8 cellular contexts compared by ENCODE assay signal in genomic region chr19:48746738-48747575, GRCh38. TPM values are rescaled to one million over a fixed set of nuclear protein-coding genes. Genes with fewer than 3 reads are reported as not detected.
DNase-seq lines count a peak whose midpoint lies in the region; ATAC-seq and TF ChIP-seq lines count a peak whose summit lies in the region.

IZUMO1 (minus strand) TSS chr19:48746909; CDS start chr19:48745859, 1,050 bp downstream.

- TF ChIP-seq CTCF in GM10266 (IDR thresholded peaks at IDR 0.05; ENCODE audit: control insufficient read depth, insufficient read depth, low read depth, missing control alignments), result no peak
- TF ChIP-seq CTCF in omental fat pad (IDR thresholded peaks at IDR 0.05), result no peak
- TF ChIP-seq CTCF in vagina (IDR thresholded peaks at IDR 0.05), result no peak

- intact Hi-C loops in cardiac septum (cut with DNase I), result no loop called here
- intact Hi-C loops in vagina (cut with DNase I), result no loop called here

- H3K4me1 ChIP-seq in adipocyte (ENCODE audit: control insufficient read depth, insufficient read depth, low read length), result no peaks in the 10 kb centered on the region
- peaks cover 9% of the 10 kb centered on the region for H3K4me1 ChIP-seq in vagina

- peak within 1 kb of the TSS; percentile 77 for H3K4me3 ChIP-seq in adipocyte (ENCODE audit: low read length)
- H3K4me3 ChIP-seq in vagina, result peak within 1 kb of the TSS; percentile 10 to 33

- H3K27ac ChIP-seq in vagina, result peak within 1 kb of the TSS; percentile 72

- DNase-seq in GM10266 (ENCODE audit: extremely low spot score) (peak; percentile 77), OCI-M2 (lab: John Stamatoyannopoulos, UW; ENCODE audit: unreplicated experiment) (peak; percentile 74), adipocyte (ENCODE audit: low read depth) (peak; percentile 94), cardiac septum (ENCODE audit: low spot score) (peak; percentile 85), omental fat pad (ENCODE audit: low spot score) (peak; percentile 70), vagina (ENCODE audit: extremely low spot score in 2 of 2) (no peak)

- H3K36me3 ChIP-seq in adipocyte (ENCODE audit: control insufficient read depth, insufficient read depth, low read length, severe bottlenecking) (no peaks in the 10 kb centered on the region), vagina (no peaks in the 10 kb centered on the region)

- peak within 1 kb of the TSS; percentile 62 for H3K9ac ChIP-seq in adipocyte (ENCODE audit: low read length)

- H3K27me3 ChIP-seq in adipocyte (replicated peaks; ENCODE audit: control insufficient read depth, insufficient read depth, low read length) (peaks cover 25% of the 10 kb centered on the region), vagina (no peaks in the 10 kb centered on the region)

- no peak for TF ChIP-seq POLR2A in vagina (IDR thresholded peaks at IDR 0.05)
- TF ChIP-seq POLR2A in GM18505 (IDR thresholded peaks at IDR 0.05; ENCODE audit: borderline replicate concordance, extremely low read depth, insufficient read depth, insufficient read length), result no peak

- ATAC-seq in omental fat pad (ENCODE audit: low FRiP score) (peak; percentile 83), GM18505 (IDR thresholded peaks at IDR 0.05; ENCODE audit: unreplicated experiment) (no peak), GM21447 (IDR thresholded peaks at IDR 0.05; ENCODE audit: unreplicated experiment) (no peak)

- H3K9me3 ChIP-seq in adipocyte (ENCODE audit: control insufficient read depth, low read length) (no peaks in the 10 kb centered on the region), vagina (no peaks in the 10 kb centered on the region)

RNA-seq across cellular contexts. Expression of gene IZUMO1, which starts in this region (rescaled TPM):
- total RNA-seq in cardiac septum (0.83 TPM), omental fat pad (1 to 10 TPM in 3 of 4 donors, not detected in 1; 1.3 to 2.5 (median 1.3) TPM), vagina (2.2 TPM)

Comparison
In these comparisons a context has a peak if more than half of its experiments do, and no peak if none do; other contexts are left out.
1. Peak in DNase-seq in cardiac septum; RNA of the gene not detected or under 1 TPM.
2. DNase-seq: peak in GM10266 (single experiment), OCI-M2 (single experiment), adipocyte (single experiment) and omental fat pad (single experiment); none in vagina (0 of 2).